Comparison of ENCODE assay signal across 10 cellular contexts in the genomic region with DNA sequence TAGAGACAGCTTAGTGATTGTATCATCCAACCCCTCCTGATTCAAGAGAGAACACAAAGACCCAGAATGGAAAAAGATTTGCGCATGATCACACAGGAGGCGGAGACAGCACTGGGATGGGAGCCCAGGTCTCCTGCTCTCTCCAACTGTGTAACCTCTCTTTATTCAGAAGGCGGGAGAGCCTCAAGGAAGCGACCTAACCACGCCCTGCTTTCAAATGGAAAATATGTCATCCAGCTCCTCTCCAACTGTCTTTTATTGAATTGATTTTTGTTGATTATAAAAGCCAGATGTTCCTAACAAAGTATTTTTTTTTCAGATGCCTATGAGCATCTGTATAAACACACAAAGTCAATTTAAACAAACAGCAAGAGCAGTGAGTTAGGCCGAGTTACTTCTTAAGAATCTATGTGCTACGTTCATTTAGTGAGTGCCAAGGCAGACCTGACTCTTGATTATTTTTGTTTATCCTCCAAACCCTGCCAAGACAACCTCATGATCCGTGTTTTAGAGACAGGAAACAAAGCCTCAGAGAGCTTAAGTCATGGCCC.
DNase-seq lines count a peak whose midpoint lies in the region; ATAC-seq and TF ChIP-seq lines count a peak whose summit lies in the region.
"Had no signal": no experiment of that assay in that cellular context is flagged by ENCODE, and none has a peak within 500 bp of the region (broad histone marks: within the 10 kb centered on the region; RNA-seq: fewer than 3 reads in every experiment).

No MANE protein-coding gene starts in this region.

- no peaks in the 10 kb centered on the region for H3K4me1 ChIP-seq in uterus

- no peak overlapping the region for H3K4me3 ChIP-seq in astrocyte of the spinal cord (ENCODE audit: low read depth, low read length)
- no peak overlapping the region for H3K4me3 ChIP-seq in uterus
- H3K4me3 ChIP-seq: right lobe of liver had no signal

- H3K27ac Mint-ChIP-seq in activated naive CD8-positive, alpha-beta T cell treated with anti-CD3 and anti-CD28 coated beads, Interleukin-2, amount 10 ng/mL, durations not matched to agents 7 days and 5 days = peak overlapping the region; percentile 14
- no peak overlapping the region for H3K27ac Mint-ChIP-seq in activated naive CD8-positive, alpha-beta T cell treated with anti-CD3 and anti-CD28 coated beads, Interleukin-2, amount 50 U/mL, for 24 hours
- no peak overlapping the region for H3K27ac Mint-ChIP-seq in natural killer cell

- ATAC-seq in activated naive CD8-positive, alpha-beta T cell treated with anti-CD3 and anti-CD28 coated beads, Interleukin-2, amount 10 ng/mL, durations not matched to agents 7 days and 5 days (ENCODE audit: low read depth) = no peak
- no peak for ATAC-seq in activated naive CD8-positive, alpha-beta T cell treated with anti-CD3 and anti-CD28 coated beads, Interleukin-2, amount 50 U/mL, for 24 hours
- no peak for ATAC-seq in GM21528 (IDR thresholded peaks at IDR 0.05; ENCODE audit: low FRiP score, unreplicated experiment)
- ATAC-seq in natural killer cell = no peak
- ATAC-seq in HG02759 (IDR thresholded peaks at IDR 0.05; ENCODE audit: unreplicated experiment) = no peak

- H3K4me1 Mint-ChIP-seq in activated naive CD8-positive, alpha-beta T cell treated with anti-CD3 and anti-CD28 coated beads, Interleukin-2, amount 10 ng/mL, durations not matched to agents 7 days and 5 days = peaks cover 41% of the 10 kb centered on the region
- peaks cover 45% of the 10 kb centered on the region for H3K4me1 Mint-ChIP-seq in activated naive CD8-positive, alpha-beta T cell treated with anti-CD3 and anti-CD28 coated beads, Interleukin-2, amount 50 U/mL, for 24 hours
- H3K4me1 Mint-ChIP-seq in natural killer cell = no peaks in the 10 kb centered on the region

- no peaks in the 10 kb centered on the region for H3K36me3 Mint-ChIP-seq in activated naive CD8-positive, alpha-beta T cell treated with anti-CD3 and anti-CD28 coated beads, Interleukin-2, amount 10 ng/mL, durations not matched to agents 7 days and 5 days
- H3K36me3 Mint-ChIP-seq in activated naive CD8-positive, alpha-beta T cell treated with anti-CD3 and anti-CD28 coated beads, Interleukin-2, amount 50 U/mL, for 24 hours (ENCODE audit: low read depth) = no peaks in the 10 kb centered on the region
- H3K36me3 Mint-ChIP-seq in natural killer cell = no peaks in the 10 kb centered on the region
- H3K36me3 Mint-ChIP-seq: activated naive CD4-positive, alpha-beta T cell treated with anti-CD3 and anti-CD28 coated beads, Interleukin-2, amount 50 U/mL, for 72 hours had no signal

- peak overlapping the region; percentile 58 to 64 for H3K27ac ChIP-seq in uterus

- no peak for DNase-seq in activated naive CD8-positive, alpha-beta T cell treated with anti-CD3 and anti-CD28 coated beads, Interleukin-2, amount 10 ng/mL, durations not matched to agents 7 days and 5 days
- DNase-seq in activated naive CD8-positive, alpha-beta T cell treated with anti-CD3 and anti-CD28 coated beads, Interleukin-2, amount 50 U/mL, for 24 hours = no peak
- DNase-seq in astrocyte of the spinal cord (ENCODE audit: low read depth, low spot score) (peak; percentile 69), lung microvascular endothelial cell (ENCODE audit: low read depth in 2 of 2) (peak; percentile 20 to 26), uterus (peak; percentile 69 to 81), natural killer cell (no peak)

- H3K9me3 Mint-ChIP-seq in activated naive CD8-positive, alpha-beta T cell treated with anti-CD3 and anti-CD28 coated beads, Interleukin-2, amount 10 ng/mL, durations not matched to agents 7 days and 5 days = no peaks in the 10 kb centered on the region
- H3K9me3 Mint-ChIP-seq in activated naive CD8-positive, alpha-beta T cell treated with anti-CD3 and anti-CD28 coated beads, Interleukin-2, amount 50 U/mL, for 24 hours = no peaks in the 10 kb centered on the region
- no peaks in the 10 kb centered on the region for H3K9me3 Mint-ChIP-seq in natural killer cell
- H3K9me3 Mint-ChIP-seq: activated naive CD4-positive, alpha-beta T cell treated with anti-CD3 and anti-CD28 coated beads, Interleukin-2, amount 50 U/mL, for 72 hours had no signal

- no peak for TF ChIP-seq POLR2A in uterus (IDR thresholded peaks at IDR 0.05)

- H3K27me3 ChIP-seq in uterus = no peaks in the 10 kb centered on the region
- H3K27me3 ChIP-seq: right lobe of liver had no signal

- intact Hi-C loops in uterus (cut with DNase I; ENCODE audit: low total_unique reads) = no loop called here
- intact Hi-C loops in natural killer cell (cut with micrococcal nuclease) = no loop called here

- H3K36me3 ChIP-seq in uterus = no peaks in the 10 kb centered on the region
- H3K36me3 ChIP-seq: right lobe of liver had no signal

- TF ChIP-seq CTCF in astrocyte of the spinal cord (IDR thresholded peaks at IDR 0.05; ENCODE audit: low read depth, low read length) (no peak), uterus (IDR thresholded peaks at IDR 0.05) (no peak), natural killer cell (IDR thresholded peaks at IDR 0.05) (no peak)

- no peak overlapping the region for H3K4me3 Mint-ChIP-seq in activated naive CD8-positive, alpha-beta T cell treated with anti-CD3 and anti-CD28 coated beads, Interleukin-2, amount 10 ng/mL, durations not matched to agents 7 days and 5 days
- no peak overlapping the region for H3K4me3 Mint-ChIP-seq in activated naive CD8-positive, alpha-beta T cell treated with anti-CD3 and anti-CD28 coated beads, Interleukin-2, amount 50 U/mL, for 24 hours
- no peak overlapping the region for H3K4me3 Mint-ChIP-seq in natural killer cell

- POLR2A ChIA-PET in activated naive CD8-positive, alpha-beta T cell treated with anti-CD3 and anti-CD28 coated beads, Interleukin-2, amount 10 ng/mL, durations not matched to agents 7 days and 5 days (lab: Charles Lee) = interaction anchor here (0.6 to 2.5 kb wide), 2 partner anchors 11 to 99 kb away, joined by 4 to 8 read pairs; partner anchors contain the start of gene CDV3

- no peaks in the 10 kb centered on the region for H3K27me3 Mint-ChIP-seq in activated naive CD8-positive, alpha-beta T cell treated with anti-CD3 and anti-CD28 coated beads, Interleukin-2, amount 10 ng/mL, durations not matched to agents 7 days and 5 days
- H3K27me3 Mint-ChIP-seq in activated naive CD8-positive, alpha-beta T cell treated with anti-CD3 and anti-CD28 coated beads, Interleukin-2, amount 50 U/mL, for 24 hours = no peaks in the 10 kb centered on the region
- H3K27me3 Mint-ChIP-seq in natural killer cell (ENCODE audit: low read depth in 2 of 2) = peaks cover 9 to 11% of the 10 kb centered on the region in 2 donors

- in situ Hi-C loops in astrocyte of the spinal cord (cut with HindIII; ENCODE audit: low sequenced_read_pairs) = no loop called here

- H3K9me3 ChIP-seq in uterus = no peaks in the 10 kb centered on the region
- H3K9me3 ChIP-seq: right lobe of liver had no signal

Comparison
In these comparisons a context has a peak if more than half of its experiments do, and no peak if none do; other contexts are left out.
1. DNase-seq: peak in astrocyte of the spinal cord (single experiment), lung microvascular endothelial cell (2 of 2) and uterus (2 of 2); none in activated naive CD8-positive, alpha-beta T cell treated with anti-CD3 and anti-CD28 coated beads, Interleukin-2, amount 10 ng/mL, durations not matched to agents 7 days and 5 days (single experiment), activated naive CD8-positive, alpha-beta T cell treated with anti-CD3 and anti-CD28 coated beads, Interleukin-2, amount 50 U/mL, for 24 hours (single experiment) and natural killer cell (single experiment).